In genomic region chr3:188734395-188734794, GRCh38 we compare ENCODE assay signal across 19 cellular contexts.
A peak's percentile ranks its signal among the peaks of the same experiment; 100 is the strongest.
DNase-seq lines count a peak whose midpoint lies in the region; ATAC-seq, FAIRE-seq and TF ChIP-seq lines count a peak whose summit lies in the region.
"Had no signal": no experiment of that assay in that cellular context is flagged by ENCODE, and none has a peak within 500 bp of the region (broad histone marks: within the 10 kb centered on the region; RNA-seq: fewer than 3 reads in every experiment).

No MANE protein-coding gene starts in this region.

- 100% methylated on average over 1 of the region's 1 CpG for WGBS in hepatocyte (ENCODE audit: low lambda C conversion rate, missing lambda C conversion rate)

- no peak overlapping the region for H3K4me2 ChIP-seq in hepatocyte
- H3K4me2 ChIP-seq: BLaER1 had no signal

- no peaks in the 10 kb centered on the region for H3K36me3 ChIP-seq in hepatocyte (replicated peaks; ENCODE audit: insufficient read depth, low read depth)
- H3K36me3 ChIP-seq: BLaER1, MG63 had no signal

- H3K4me1 ChIP-seq in hepatocyte (ENCODE audit: insufficient read depth), result no peaks in the 10 kb centered on the region
- H3K4me1 ChIP-seq: BLaER1, parathyroid adenoma had no signal

- H3K27me3 ChIP-seq in hepatocyte, result no peaks in the 10 kb centered on the region
- H3K27me3 ChIP-seq: BLaER1, MG63 had no signal

- H4K20me1 ChIP-seq in hepatocyte (ENCODE audit: insufficient read depth, poor library complexity, severe bottlenecking), result no peaks in the 10 kb centered on the region
- H4K20me1 ChIP-seq: BLaER1 had no signal

- no peak overlapping the region for H2AFZ ChIP-seq in hepatocyte
- H2AFZ ChIP-seq: parathyroid adenoma had no signal

- H3K9me2 ChIP-seq in hepatocyte (replicated peaks; ENCODE audit: insufficient read depth), result no peaks in the 10 kb centered on the region

- no peaks in the 10 kb centered on the region for H3K9me3 ChIP-seq in hepatocyte (ENCODE audit: low read depth)
- H3K9me3 ChIP-seq: BLaER1, MG63 had no signal

- H3K79me2 ChIP-seq in hepatocyte, result no peaks in the 10 kb centered on the region
- H3K79me2 ChIP-seq: parathyroid adenoma had no signal

- FAIRE-seq in urothelium cell line (lab: Jason Lieb, UNC), result no peak
- FAIRE-seq: endometrium had no signal

- H3K27ac ChIP-seq in hepatocyte, result no peak overlapping the region
- H3K27ac ChIP-seq: BLaER1, HL-60, parathyroid adenoma had no signal

- ATAC-seq in omental fat pad (ENCODE audit: low FRiP score), result no peak

- no peak for TF ChIP-seq CTCF in hepatocyte (IDR thresholded peaks at IDR 0.05; ENCODE audit: poor library complexity)
- no peak for TF ChIP-seq CTCF in omental fat pad (IDR thresholded peaks at IDR 0.05)

- DNase-seq in COLO668 (lab: John Stamatoyannopoulos, UW; ENCODE audit: unreplicated experiment) (peak; percentile 59), LHCN-M2 (ENCODE audit: low read depth) (peak; percentile 57), NCI-H524 treated with DMSO at 0.1 percent for 48 hours (lab: John Stamatoyannopoulos, UW) (peak; percentile 100), inferior parietal cortex (ENCODE audit: extremely low spot score) (peak; percentile 27), urothelium cell line (ENCODE audit: low spot score) (no peak), hepatocyte (ENCODE audit: low spot score) (no peak), ureter (ENCODE audit: low spot score) (no peak), omental fat pad (ENCODE audit: low spot score) (no peak)
- DNase-seq: activated CD4-positive, alpha-beta memory T cell treated with anti-CD3 and anti-CD28 coated beads for 36 hours; activated effector memory CD4-positive, alpha-beta T cell treated with Interleukin-2 at 50 U/mL for 16 hours; hippocampal formation; MG63; PC-3; stimulated activated CD4-positive, alpha-beta T cell treated with anti-CD3 and anti-CD28 coated beads, Interleukin-4, amount 100 ng/mL, for 1 hour had no signal

- no peak overlapping the region for H3K4me3 ChIP-seq in hepatocyte
- H3K4me3 ChIP-seq: BLaER1, lung, MG63 had no signal

Comparison
In these comparisons a context has a peak if more than half of its experiments do, and no peak if none do; other contexts are left out.
1. DNase-seq: peak in COLO668 (single experiment), LHCN-M2 (single experiment), NCI-H524 treated with DMSO at 0.1 percent for 48 hours (single experiment) and inferior parietal cortex (single experiment); none in urothelium cell line (single experiment), hepatocyte (single experiment), ureter (single experiment) and omental fat pad (single experiment).